19 cellular contexts compared by ENCODE assay signal in genomic region chr12:77104792-77105191, GRCh38. TPM values are rescaled to one million over a fixed set of nuclear protein-coding genes. Genes with fewer than 3 reads are reported as not detected.
DNase-seq lines count a peak whose midpoint lies in the region; ATAC-seq and TF ChIP-seq lines count a peak whose summit lies in the region.
"Had no signal": no experiment of that assay in that cellular context is flagged by ENCODE, and none has a peak within 500 bp of the region (broad histone marks: within the 10 kb centered on the region; RNA-seq: fewer than 3 reads in every experiment).

No MANE protein-coding gene starts in this region.

- peak overlapping the region; percentile 33 for H2AFZ ChIP-seq in GM23338

- no peak overlapping the region for H3K4me2 ChIP-seq in GM23338

- H3K9me3 Mint-ChIP-seq in GM23338 = no peaks in the 10 kb centered on the region
- H3K9me3 Mint-ChIP-seq: activated CD4-positive, alpha-beta T cell treated with anti-CD3 and anti-CD28 coated beads, Interleukin-2, amount 10 ng/mL, durations not matched to agents 7 days and 5 days; stimulated activated naive CD8-positive, alpha-beta T cell treated with anti-CD3 and anti-CD28 coated beads, Interleukin-15, Interleukin-2, amounts not matched to agents 100 ng/mL and 50 ng/mL, for 24 hours had no signal

- no peak overlapping the region for H3K4me3 Mint-ChIP-seq in GM23338
- H3K4me3 Mint-ChIP-seq: activated CD4-positive, alpha-beta T cell treated with anti-CD3 and anti-CD28 coated beads, Interleukin-2, amount 10 ng/mL, durations not matched to agents 7 days and 5 days; stimulated activated naive CD8-positive, alpha-beta T cell treated with anti-CD3 and anti-CD28 coated beads, Interleukin-15, Interleukin-2, amounts not matched to agents 100 ng/mL and 50 ng/mL, for 24 hours had no signal

- no peaks in the 10 kb centered on the region for H3K9me3 ChIP-seq in SJSA1 (replicated peaks)
- H3K9me3 ChIP-seq: gastrocnemius medialis, left ventricle myocardium inferior had no signal

- H4K20me1 ChIP-seq in GM23338 (replicated peaks; ENCODE audit: insufficient read depth) = no peaks in the 10 kb centered on the region

- H3K4me3 ChIP-seq in GM23338 (no peak overlapping the region), SJSA1 (no peak overlapping the region)
- H3K4me3 ChIP-seq: gastrocnemius medialis, left ventricle myocardium inferior had no signal

- peaks cover 2% of the 10 kb centered on the region; the same call in 2 of the 3 replicates for H3K4me1 Mint-ChIP-seq in GM23338
- H3K4me1 Mint-ChIP-seq: activated CD4-positive, alpha-beta T cell treated with anti-CD3 and anti-CD28 coated beads, Interleukin-2, amount 10 ng/mL, durations not matched to agents 7 days and 5 days had no signal

- no peak overlapping the region for H3K27ac Mint-ChIP-seq in GM23338
- H3K27ac Mint-ChIP-seq: activated CD4-positive, alpha-beta T cell treated with anti-CD3 and anti-CD28 coated beads, Interleukin-2, amount 10 ng/mL, durations not matched to agents 7 days and 5 days; stimulated activated naive CD8-positive, alpha-beta T cell treated with anti-CD3 and anti-CD28 coated beads, Interleukin-15, Interleukin-2, amounts not matched to agents 100 ng/mL and 50 ng/mL, for 24 hours had no signal

- H3K4me1 ChIP-seq in GM23338 (ENCODE audit: insufficient read depth) (no peaks in the 10 kb centered on the region; the same call in 1 of the 2 replicates), SJSA1 (replicated peaks) (peaks cover 32% of the 10 kb centered on the region)
- H3K4me1 ChIP-seq: gastrocnemius medialis, left ventricle myocardium inferior had no signal

- no peaks in the 10 kb centered on the region for H3K79me2 ChIP-seq in GM23338 (replicated peaks; ENCODE audit: insufficient read depth)

- H3K9me2 ChIP-seq in GM23338 (ENCODE audit: insufficient read depth) = no peaks in the 10 kb centered on the region; the same call in 1 of the 2 replicates

- DNase-seq in ACHN (peak; percentile 91), GM23338 (ENCODE audit: low spot score) (no peak), SJSA1 (ENCODE audit: low read depth in 1 of 2, low spot score in 2 of 2) (no peak), iris pigment epithelial cell (ENCODE audit: low read depth) (peak; percentile 39), NCI-H2081 (lab: John Stamatoyannopoulos, UW) (no peak), activated T-cell treated with anti-CD3 and anti-CD28 coated beads for 4 hours (no peak)
- DNase-seq in activated CD8-positive, alpha-beta memory T cell treated with anti-CD3 and anti-CD28 coated beads, Interleukin-2, amount 50 U/mL, for 48 hours = no peak
- DNase-seq: activated CD4-positive, alpha-beta T cell treated with anti-CD3 and anti-CD28 coated beads, Interleukin-2, amount 10 ng/mL, durations not matched to agents 7 days and 5 days; activated CD8-positive, alpha-beta memory T cell treated with anti-CD3 and anti-CD28 coated beads, Interleukin-2, amount 50 U/mL, for 4 hours; activated naive CD4-positive, alpha-beta T cell treated with Interleukin-2 at 50 U/mL for 16 hours; aorta; gastrocnemius medialis; left ventricle myocardium inferior; NCI-H1417 treated with DMSO at 0.1 percent for 48 hours; NCI-H82; right cardiac atrium; trophoblast cell had no signal

- H3K36me3 Mint-ChIP-seq in GM23338 (ENCODE audit: low read depth) = no peaks in the 10 kb centered on the region

- no peaks in the 10 kb centered on the region for H3K27me3 Mint-ChIP-seq in GM23338 (ENCODE audit: insufficient read depth, low read depth, poor library complexity)
- H3K27me3 Mint-ChIP-seq: activated CD4-positive, alpha-beta T cell treated with anti-CD3 and anti-CD28 coated beads, Interleukin-2, amount 10 ng/mL, durations not matched to agents 7 days and 5 days had no signal

- H3F3A ChIP-seq in GM23338 (replicated peaks; ENCODE audit: low read depth) = no peaks in the 10 kb centered on the region

- ATAC-seq in GM23338 = no peak
- ATAC-seq in HG03521 (IDR thresholded peaks at IDR 0.05; ENCODE audit: unreplicated experiment) = no peak
- ATAC-seq: gastrocnemius medialis, right cardiac atrium had no signal

- H3K27me3 ChIP-seq in GM23338 (ENCODE audit: insufficient read depth) (no peaks in the 10 kb centered on the region), SJSA1 (replicated peaks) (no peaks in the 10 kb centered on the region)
- H3K27me3 ChIP-seq: gastrocnemius medialis had no signal

- no peak for TF ChIP-seq CTCF in GM23338 (conservative IDR thresholded peaks at IDR 0.05; ENCODE audit: low read depth in 2 of 2)

- no peaks in the 10 kb centered on the region for H3K36me3 ChIP-seq in GM23338 (ENCODE audit: insufficient read depth)
- H3K36me3 ChIP-seq in SJSA1 = no peaks in the 10 kb centered on the region
- H3K36me3 ChIP-seq: gastrocnemius medialis, left ventricle myocardium inferior had no signal

- no peak overlapping the region for H3K27ac ChIP-seq in GM23338 (ENCODE audit: low read depth)
- H3K27ac ChIP-seq in SJSA1 = peak overlapping the region; percentile 28
- H3K27ac ChIP-seq: gastrocnemius medialis, left ventricle myocardium inferior had no signal

- in situ Hi-C loops in ACHN (cut with HindIII; ENCODE audit: low pct_ligation_motif_present, low pct_unique_long_range_greater_than_20kb, low sequenced_read_pairs) = no loop called here

TF ChIP-seq in GM23338, 12 proteins besides CTCF, POLR2A, EP300 and RAD21:
- TF ChIP-seq, protein P1, sequence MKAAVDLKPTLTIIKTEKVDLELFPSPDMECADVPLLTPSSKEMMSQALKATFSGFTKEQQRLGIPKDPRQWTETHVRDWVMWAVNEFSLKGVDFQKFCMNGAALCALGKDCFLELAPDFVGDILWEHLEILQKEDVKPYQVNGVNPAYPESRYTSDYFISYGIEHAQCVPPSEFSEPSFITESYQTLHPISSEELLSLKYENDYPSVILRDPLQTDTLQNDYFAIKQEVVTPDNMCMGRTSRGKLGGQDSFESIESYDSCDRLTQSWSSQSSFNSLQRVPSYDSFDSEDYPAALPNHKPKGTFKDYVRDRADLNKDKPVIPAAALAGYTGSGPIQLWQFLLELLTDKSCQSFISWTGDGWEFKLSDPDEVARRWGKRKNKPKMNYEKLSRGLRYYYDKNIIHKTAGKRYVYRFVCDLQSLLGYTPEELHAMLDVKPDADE (IDR thresholded peaks at IDR 0.05) = no peak
- no peak for TF ChIP-seq STAT1 (IDR thresholded peaks at IDR 0.05; ENCODE audit: unreplicated experiment)
- no peak for TF ChIP-seq ZNF114 (CRISPR knock-in tag; IDR thresholded peaks at IDR 0.05)
- no peak for TF ChIP-seq NANOG (IDR thresholded peaks at IDR 0.05; ENCODE audit: borderline replicate concordance)
- TF ChIP-seq EZH2 (IDR thresholded peaks at IDR 0.05; ENCODE audit: low read depth, unreplicated experiment) = no peak
- no peak for TF ChIP-seq ZNF331 (CRISPR knock-in tag; IDR thresholded peaks at IDR 0.05; ENCODE audit: low read depth)
- no peak for TF ChIP-seq CREB1 (CRISPR knock-in tag; IDR thresholded peaks at IDR 0.05; ENCODE audit: low read depth)
- no peak for TF ChIP-seq REST (IDR thresholded peaks at IDR 0.05; ENCODE audit: unreplicated experiment)
- TF ChIP-seq JUNB (IDR thresholded peaks at IDR 0.05; ENCODE audit: unreplicated experiment) = no peak
- no peak for TF ChIP-seq EZH2phosphoT487 (IDR thresholded peaks at IDR 0.05; ENCODE audit: unreplicated experiment)

RNA-seq across cellular contexts. Expression of gene E2F7, which starts 39.4 kb away (rescaled TPM):
- 22.3 and 31.8 TPM in 2 replicates for total RNA-seq in GM23338 (2014; rRNA removed; shearing (Covaris generic))
- 40.3 and 43.9 TPM in 2 replicates for polyA plus RNA-seq in GM23338 (2016; fragmentation: Nextera tagmentation; extraction: Ambion mirVana)
- total RNA-seq in SJSA1 (2014; rRNA removed; shearing (Covaris generic)) = 11.6 and 22.1 TPM in 2 replicates
- total RNA-seq: gastrocnemius medialis had no signal
- polyA plus RNA-seq: aorta had no signal

Comparison
In these comparisons a context has a peak if more than half of its experiments do, and no peak if none do; other contexts are left out.
1. DNase-seq: peak in ACHN (single experiment) and iris pigment epithelial cell (single experiment); none in GM23338 (single experiment), SJSA1 (0 of 2), NCI-H2081 (0 of 2), activated CD8-positive, alpha-beta memory T cell treated with anti-CD3 and anti-CD28 coated beads, Interleukin-2, amount 50 U/mL, for 48 hours (single experiment) and activated T-cell treated with anti-CD3 and anti-CD28 coated beads for 4 hours (single experiment).